ENCODE assay signal across 29 cellular contexts in genomic region chr10:126654579-126654978, GRCh38. TPM values are rescaled to one million over a fixed set of nuclear protein-coding genes. Genes with fewer than 3 reads are reported as not detected.
"Had no signal": no experiment of that assay in that cellular context is flagged by ENCODE, and none has a peak within 500 bp of the region (broad histone marks: within the 10 kb centered on the region; RNA-seq: fewer than 3 reads in every experiment).

No MANE protein-coding gene starts in this region.

- H3K36me3 Mint-ChIP-seq: mesothelial cell of epicardium, naive B cell, natural killer cell had no signal

- H3K36me3 ChIP-seq: heart right ventricle, left ventricle myocardium inferior, ovary, right atrium auricular region, transverse colon, upper lobe of left lung, vagina had no signal

- H3K4me3 ChIP-seq: heart right ventricle, hepatocyte, left ventricle myocardium inferior, lung, ovary, right atrium auricular region, skin epidermis, transverse colon, upper lobe of left lung, vagina had no signal

- DNase-seq: heart right ventricle; islet precursor cell; left cardiac atrium; left ventricle myocardium inferior; mesendoderm; naive B cell; natural killer cell; ovary; stimulated activated CD4-positive, alpha-beta T cell treated with anti-CD3 and anti-CD28 coated beads, Interleukin-12 subunit alpha, Interleukin-12 subunit beta, amount 100 ng/mL, for 4 hours; stimulated activated CD4-positive, alpha-beta T cell treated with anti-CD3 and anti-CD28 coated beads, Interleukin-15, amount 100 ng/mL, for 24 hours; stimulated activated CD4-positive, alpha-beta T cell treated with anti-CD3 and anti-CD28 coated beads, Interleukin-2, amount 100 ng/mL, for 24 hours; stimulated activated CD4-positive, alpha-beta T cell treated with anti-CD3 and anti-CD28 coated beads, Interleukin-4, amount 100 ng/mL, for 1 hour; stimulated activated naive CD4-positive, alpha-beta T cell; stimulated activated naive CD8-positive, alpha-beta T cell treated with anti-CD3 and anti-CD28 coated beads, Interleukin-15, amount 100 ng/mL, for 72 hours; substantia nigra; transverse colon had no signal

- H3K27ac ChIP-seq: heart right ventricle, hepatocyte, left ventricle myocardium inferior, ovary, right atrium auricular region, skin epidermis, transverse colon, upper lobe of left lung, vagina had no signal

- H3K27me3 ChIP-seq: hepatocyte, ovary, right atrium auricular region, transverse colon, upper lobe of left lung, vagina had no signal

- H3K4me1 ChIP-seq: heart right ventricle, left ventricle myocardium inferior, right atrium auricular region, transverse colon, upper lobe of left lung, vagina had no signal

- H3K4me3 Mint-ChIP-seq: mesothelial cell of epicardium; naive B cell; natural killer cell; stimulated activated naive CD8-positive, alpha-beta T cell treated with anti-CD3 and anti-CD28 coated beads, Interleukin-15, amount 100 ng/mL, for 72 hours had no signal

- H3K27me3 Mint-ChIP-seq: stimulated activated naive CD8-positive, alpha-beta T cell treated with anti-CD3 and anti-CD28 coated beads, Interleukin-15, amount 100 ng/mL, for 72 hours had no signal

- H3K27ac Mint-ChIP-seq: mesothelial cell of epicardium; naive B cell; natural killer cell; progenitor cell of endocrine pancreas; stimulated activated naive CD8-positive, alpha-beta T cell treated with anti-CD3 and anti-CD28 coated beads, Interleukin-15, amount 100 ng/mL, for 72 hours had no signal

- H3K9me3 Mint-ChIP-seq: natural killer cell had no signal

- ATAC-seq: heart right ventricle; left cardiac atrium; natural killer cell; sciatic nerve; stimulated activated naive CD8-positive, alpha-beta T cell treated with anti-CD3 and anti-CD28 coated beads, Interleukin-15, amount 100 ng/mL, for 72 hours had no signal

- H3K4me1 Mint-ChIP-seq: mesothelial cell of epicardium; naive B cell; stimulated activated naive CD8-positive, alpha-beta T cell treated with anti-CD3 and anti-CD28 coated beads, Interleukin-15, amount 100 ng/mL, for 72 hours had no signal

- H3K9me3 ChIP-seq: heart right ventricle, left ventricle myocardium inferior, ovary, right atrium auricular region, transverse colon, upper lobe of left lung, vagina had no signal

RNA-seq across cellular contexts. Expression of gene C10orf90, which starts 15.9 kb away (rescaled TPM):
- total RNA-seq: kidney epithelial cell, left ventricle myocardium inferior, lung, mesothelial cell of epicardium, mononuclear cell, natural killer cell, ovary, progenitor cell of endocrine pancreas, pulmonary artery endothelial cell, renal cortical epithelial cell, sciatic nerve, transverse colon, vagina had no signal
